In genomic region chr4:76243877-76244276, GRCh38 we compare ENCODE assay signal across 1 cellular context. TPM values are rescaled to one million over a fixed set of nuclear protein-coding genes. Genes with fewer than 3 reads are reported as not detected.
"Had no signal": no experiment of that assay in that cellular context is flagged by ENCODE, and none has a peak within 500 bp of the region (broad histone marks: within the 10 kb centered on the region; RNA-seq: fewer than 3 reads in every experiment).

No MANE protein-coding gene starts in this region.

RNA-seq across cellular contexts. Expression of gene FAM47E, which starts 7.6 kb away (rescaled TPM):
- total RNA-seq: M059J had no signal
